Comparison of ENCODE assay signal across 1 cellular context in the genomic region with DNA sequence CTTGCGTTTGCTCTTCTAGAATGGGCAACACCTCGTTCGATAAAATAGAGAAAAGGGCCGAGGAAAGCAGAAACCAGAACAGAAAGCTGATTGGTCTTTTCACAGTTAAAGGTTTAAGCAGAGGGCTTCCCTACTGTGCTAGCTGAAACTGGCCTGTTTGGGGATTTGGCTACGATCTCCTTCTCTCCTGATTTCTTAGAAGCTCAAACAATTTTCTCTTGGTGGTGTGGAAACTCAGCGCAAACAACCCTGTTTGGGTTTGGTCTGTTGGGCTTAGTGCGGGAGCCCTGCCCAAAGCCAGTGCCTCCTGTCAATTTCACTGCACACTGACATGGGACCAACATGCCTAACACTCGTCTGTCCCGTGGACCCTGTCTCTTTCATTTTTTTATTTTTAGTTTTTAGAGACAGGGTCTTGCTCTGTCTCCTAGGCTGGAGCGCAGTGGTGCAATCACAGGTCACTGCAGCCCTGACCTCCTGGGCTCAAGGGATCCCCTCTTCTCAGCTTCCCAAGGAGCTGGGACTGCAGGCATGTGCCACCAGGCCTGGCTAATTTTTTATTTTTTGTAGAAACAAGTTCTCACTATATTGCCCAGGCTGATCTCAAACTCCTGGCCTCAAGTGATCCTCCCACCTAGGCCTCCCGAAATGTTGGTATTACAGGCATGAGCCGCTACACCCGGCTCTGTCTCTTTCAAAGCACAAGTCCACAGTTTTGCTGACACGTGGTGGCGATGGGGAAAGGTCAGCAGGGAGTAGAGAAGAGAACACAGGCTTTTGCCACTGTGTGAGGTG.
TF ChIP-seq lines count a peak whose summit lies in the region.

No MANE protein-coding gene starts in this region.

TF ChIP-seq in HepG2, 621 proteins besides CTCF, POLR2A, EP300 and RAD21 (continued from another document and continues in another):
- TF ChIP-seq, protein P1, sequence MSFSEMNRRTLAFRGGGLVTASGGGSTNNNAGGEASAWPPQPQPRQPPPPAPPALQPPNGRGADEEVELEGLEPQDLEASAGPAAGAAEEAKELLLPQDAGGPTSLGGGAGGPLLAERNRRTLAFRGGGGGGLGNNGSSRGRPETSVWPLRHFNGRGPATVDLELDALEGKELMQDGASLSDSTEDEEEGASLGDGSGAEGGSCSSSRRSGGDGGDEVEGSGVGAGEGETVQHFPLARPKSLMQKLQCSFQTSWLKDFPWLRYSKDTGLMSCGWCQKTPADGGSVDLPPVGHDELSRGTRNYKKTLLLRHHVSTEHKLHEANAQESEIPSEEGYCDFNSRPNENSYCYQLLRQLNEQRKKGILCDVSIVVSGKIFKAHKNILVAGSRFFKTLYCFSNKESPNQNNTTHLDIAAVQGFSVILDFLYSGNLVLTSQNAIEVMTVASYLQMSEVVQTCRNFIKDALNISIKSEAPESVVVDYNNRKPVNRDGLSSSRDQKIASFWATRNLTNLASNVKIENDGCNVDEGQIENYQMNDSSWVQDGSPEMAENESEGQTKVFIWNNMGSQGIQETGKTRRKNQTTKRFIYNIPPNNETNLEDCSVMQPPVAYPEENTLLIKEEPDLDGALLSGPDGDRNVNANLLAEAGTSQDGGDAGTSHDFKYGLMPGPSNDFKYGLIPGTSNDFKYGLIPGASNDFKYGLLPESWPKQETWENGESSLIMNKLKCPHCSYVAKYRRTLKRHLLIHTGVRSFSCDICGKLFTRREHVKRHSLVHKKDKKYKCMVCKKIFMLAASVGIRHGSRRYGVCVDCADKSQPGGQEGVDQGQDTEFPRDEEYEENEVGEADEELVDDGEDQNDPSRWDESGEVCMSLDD (CRISPR knock-in tag; IDR thresholded peaks at IDR 0.05; ENCODE audit: borderline replicate concordance), result no peak
- TF ChIP-seq NFATC3 (CRISPR knock-in tag; IDR thresholded peaks at IDR 0.05) (no peak), ZNF136 (CRISPR knock-in tag; IDR thresholded peaks at IDR 0.05; ENCODE audit: low read depth) (no peak), ZNF138 (CRISPR knock-in tag; IDR thresholded peaks at IDR 0.05; ENCODE audit: low read depth) (no peak), CENPT (CRISPR knock-in tag; IDR thresholded peaks at IDR 0.05; ENCODE audit: low read depth) (no peak), MAZ (IDR thresholded peaks at IDR 0.05; ENCODE audit: borderline replicate concordance, low read depth, low read length) (no peak), MAZ (CRISPR knock-in tag; IDR thresholded peaks at IDR 0.05; ENCODE audit: low read depth) (0 out of 2 replicates have a peak, but pooled peaks have one; percentile 17), GLI4 (CRISPR knock-in tag; IDR thresholded peaks at IDR 0.05; ENCODE audit: borderline replicate concordance) (no peak), ZNF24 (IDR thresholded peaks at IDR 0.05) (no peak), CEBPB (IDR thresholded peaks at IDR 0.05; ENCODE audit: borderline replicate concordance, low read depth, low read length) (no peak), POLR2AphosphoS5 (IDR thresholded peaks at IDR 0.05; ENCODE audit: low read depth, low read length) (0 out of 2 replicates have a peak, but pooled peaks have one; percentile 20), ZFX (CRISPR knock-in tag; IDR thresholded peaks at IDR 0.05; ENCODE audit: low read depth) (peak; percentile 63), DMAP1 (CRISPR knock-in tag; IDR thresholded peaks at IDR 0.05) (no peak; the same call in 1 of the 2 replicates)
- TF ChIP-seq, protein P2, sequence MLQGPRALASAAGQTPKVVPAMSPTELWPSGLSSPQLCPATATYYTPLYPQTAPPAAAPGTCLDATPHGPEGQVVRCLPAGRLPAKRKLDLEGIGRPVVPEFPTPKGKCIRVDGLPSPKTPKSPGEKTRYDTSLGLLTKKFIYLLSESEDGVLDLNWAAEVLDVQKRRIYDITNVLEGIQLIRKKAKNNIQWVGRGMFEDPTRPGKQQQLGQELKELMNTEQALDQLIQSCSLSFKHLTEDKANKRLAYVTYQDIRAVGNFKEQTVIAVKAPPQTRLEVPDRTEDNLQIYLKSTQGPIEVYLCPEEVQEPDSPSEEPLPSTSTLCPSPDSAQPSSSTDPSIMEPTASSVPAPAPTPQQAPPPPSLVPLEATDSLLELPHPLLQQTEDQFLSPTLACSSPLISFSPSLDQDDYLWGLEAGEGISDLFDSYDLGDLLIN (CRISPR knock-in tag; IDR thresholded peaks at IDR 0.05; ENCODE audit: borderline replicate concordance), result no peak
- TF ChIP-seq, protein P3, sequence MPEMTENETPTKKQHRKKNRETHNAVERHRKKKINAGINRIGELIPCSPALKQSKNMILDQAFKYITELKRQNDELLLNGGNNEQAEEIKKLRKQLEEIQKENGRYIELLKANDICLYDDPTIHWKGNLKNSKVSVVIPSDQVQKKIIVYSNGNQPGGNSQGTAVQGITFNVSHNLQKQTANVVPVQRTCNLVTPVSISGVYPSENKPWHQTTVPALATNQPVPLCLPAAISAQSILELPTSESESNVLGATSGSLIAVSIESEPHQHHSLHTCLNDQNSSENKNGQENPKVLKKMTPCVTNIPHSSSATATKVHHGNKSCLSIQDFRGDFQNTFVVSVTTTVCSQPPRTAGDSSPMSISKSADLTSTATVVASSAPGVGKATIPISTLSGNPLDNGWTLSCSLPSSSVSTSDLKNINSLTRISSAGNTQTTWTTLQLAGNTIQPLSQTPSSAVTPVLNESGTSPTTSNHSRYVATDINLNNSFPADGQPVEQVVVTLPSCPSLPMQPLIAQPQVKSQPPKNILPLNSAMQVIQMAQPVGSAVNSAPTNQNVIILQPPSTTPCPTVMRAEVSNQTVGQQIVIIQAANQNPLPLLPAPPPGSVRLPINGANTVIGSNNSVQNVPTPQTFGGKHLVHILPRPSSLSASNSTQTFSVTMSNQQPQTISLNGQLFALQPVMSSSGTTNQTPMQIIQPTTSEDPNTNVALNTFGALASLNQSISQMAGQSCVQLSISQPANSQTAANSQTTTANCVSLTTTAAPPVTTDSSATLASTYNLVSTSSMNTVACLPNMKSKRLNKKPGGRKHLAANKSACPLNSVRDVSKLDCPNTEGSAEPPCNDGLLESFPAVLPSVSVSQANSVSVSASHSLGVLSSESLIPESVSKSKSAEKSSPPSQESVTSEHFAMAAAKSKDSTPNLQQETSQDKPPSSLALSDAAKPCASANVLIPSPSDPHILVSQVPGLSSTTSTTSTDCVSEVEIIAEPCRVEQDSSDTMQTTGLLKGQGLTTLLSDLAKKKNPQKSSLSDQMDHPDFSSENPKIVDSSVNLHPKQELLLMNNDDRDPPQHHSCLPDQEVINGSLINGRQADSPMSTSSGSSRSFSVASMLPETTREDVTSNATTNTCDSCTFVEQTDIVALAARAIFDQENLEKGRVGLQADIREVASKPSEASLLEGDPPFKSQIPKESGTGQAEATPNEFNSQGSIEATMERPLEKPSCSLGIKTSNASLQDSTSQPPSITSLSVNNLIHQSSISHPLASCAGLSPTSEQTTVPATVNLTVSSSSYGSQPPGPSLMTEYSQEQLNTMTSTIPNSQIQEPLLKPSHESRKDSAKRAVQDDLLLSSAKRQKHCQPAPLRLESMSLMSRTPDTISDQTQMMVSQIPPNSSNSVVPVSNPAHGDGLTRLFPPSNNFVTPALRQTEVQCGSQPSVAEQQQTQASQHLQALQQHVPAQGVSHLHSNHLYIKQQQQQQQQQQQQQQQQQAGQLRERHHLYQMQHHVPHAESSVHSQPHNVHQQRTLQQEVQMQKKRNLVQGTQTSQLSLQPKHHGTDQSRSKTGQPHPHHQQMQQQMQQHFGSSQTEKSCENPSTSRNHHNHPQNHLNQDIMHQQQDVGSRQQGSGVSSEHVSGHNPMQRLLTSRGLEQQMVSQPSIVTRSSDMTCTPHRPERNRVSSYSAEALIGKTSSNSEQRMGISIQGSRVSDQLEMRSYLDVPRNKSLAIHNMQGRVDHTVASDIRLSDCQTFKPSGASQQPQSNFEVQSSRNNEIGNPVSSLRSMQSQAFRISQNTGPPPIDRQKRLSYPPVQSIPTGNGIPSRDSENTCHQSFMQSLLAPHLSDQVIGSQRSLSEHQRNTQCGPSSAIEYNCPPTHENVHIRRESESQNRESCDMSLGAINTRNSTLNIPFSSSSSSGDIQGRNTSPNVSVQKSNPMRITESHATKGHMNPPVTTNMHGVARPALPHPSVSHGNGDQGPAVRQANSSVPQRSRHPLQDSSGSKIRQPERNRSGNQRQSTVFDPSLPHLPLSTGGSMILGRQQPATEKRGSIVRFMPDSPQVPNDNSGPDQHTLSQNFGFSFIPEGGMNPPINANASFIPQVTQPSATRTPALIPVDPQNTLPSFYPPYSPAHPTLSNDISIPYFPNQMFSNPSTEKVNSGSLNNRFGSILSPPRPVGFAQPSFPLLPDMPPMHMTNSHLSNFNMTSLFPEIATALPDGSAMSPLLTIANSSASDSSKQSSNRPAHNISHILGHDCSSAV (CRISPR knock-in tag; IDR thresholded peaks at IDR 0.05; ENCODE audit: borderline replicate concordance), result no peak
- TF ChIP-seq, protein P4, sequence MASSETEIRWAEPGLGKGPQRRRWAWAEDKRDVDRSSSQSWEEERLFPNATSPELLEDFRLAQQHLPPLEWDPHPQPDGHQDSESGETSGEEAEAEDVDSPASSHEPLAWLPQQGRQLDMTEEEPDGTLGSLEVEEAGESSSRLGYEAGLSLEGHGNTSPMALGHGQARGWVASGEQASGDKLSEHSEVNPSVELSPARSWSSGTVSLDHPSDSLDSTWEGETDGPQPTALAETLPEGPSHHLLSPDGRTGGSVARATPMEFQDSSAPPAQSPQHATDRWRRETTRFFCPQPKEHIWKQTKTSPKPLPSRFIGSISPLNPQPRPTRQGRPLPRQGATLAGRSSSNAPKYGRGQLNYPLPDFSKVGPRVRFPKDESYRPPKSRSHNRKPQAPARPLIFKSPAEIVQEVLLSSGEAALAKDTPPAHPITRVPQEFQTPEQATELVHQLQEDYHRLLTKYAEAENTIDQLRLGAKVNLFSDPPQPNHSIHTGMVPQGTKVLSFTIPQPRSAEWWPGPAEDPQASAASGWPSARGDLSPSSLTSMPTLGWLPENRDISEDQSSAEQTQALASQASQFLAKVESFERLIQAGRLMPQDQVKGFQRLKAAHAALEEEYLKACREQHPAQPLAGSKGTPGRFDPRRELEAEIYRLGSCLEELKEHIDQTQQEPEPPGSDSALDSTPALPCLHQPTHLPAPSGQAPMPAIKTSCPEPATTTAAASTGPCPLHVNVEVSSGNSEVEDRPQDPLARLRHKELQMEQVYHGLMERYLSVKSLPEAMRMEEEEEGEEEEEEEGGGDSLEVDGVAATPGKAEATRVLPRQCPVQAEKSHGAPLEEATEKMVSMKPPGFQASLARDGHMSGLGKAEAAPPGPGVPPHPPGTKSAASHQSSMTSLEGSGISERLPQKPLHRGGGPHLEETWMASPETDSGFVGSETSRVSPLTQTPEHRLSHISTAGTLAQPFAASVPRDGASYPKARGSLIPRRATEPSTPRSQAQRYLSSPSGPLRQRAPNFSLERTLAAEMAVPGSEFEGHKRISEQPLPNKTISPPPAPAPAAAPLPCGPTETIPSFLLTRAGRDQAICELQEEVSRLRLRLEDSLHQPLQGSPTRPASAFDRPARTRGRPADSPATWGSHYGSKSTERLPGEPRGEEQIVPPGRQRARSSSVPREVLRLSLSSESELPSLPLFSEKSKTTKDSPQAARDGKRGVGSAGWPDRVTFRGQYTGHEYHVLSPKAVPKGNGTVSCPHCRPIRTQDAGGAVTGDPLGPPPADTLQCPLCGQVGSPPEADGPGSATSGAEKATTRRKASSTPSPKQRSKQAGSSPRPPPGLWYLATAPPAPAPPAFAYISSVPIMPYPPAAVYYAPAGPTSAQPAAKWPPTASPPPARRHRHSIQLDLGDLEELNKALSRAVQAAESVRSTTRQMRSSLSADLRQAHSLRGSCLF (CRISPR knock-in tag; IDR thresholded peaks at IDR 0.05; ENCODE audit: borderline replicate concordance), result no peak
- TF ChIP-seq, protein P5, sequence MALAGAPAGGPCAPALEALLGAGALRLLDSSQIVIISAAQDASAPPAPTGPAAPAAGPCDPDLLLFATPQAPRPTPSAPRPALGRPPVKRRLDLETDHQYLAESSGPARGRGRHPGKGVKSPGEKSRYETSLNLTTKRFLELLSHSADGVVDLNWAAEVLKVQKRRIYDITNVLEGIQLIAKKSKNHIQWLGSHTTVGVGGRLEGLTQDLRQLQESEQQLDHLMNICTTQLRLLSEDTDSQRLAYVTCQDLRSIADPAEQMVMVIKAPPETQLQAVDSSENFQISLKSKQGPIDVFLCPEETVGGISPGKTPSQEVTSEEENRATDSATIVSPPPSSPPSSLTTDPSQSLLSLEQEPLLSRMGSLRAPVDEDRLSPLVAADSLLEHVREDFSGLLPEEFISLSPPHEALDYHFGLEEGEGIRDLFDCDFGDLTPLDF (CRISPR knock-in tag; IDR thresholded peaks at IDR 0.05), result no peak
- TF ChIP-seq, protein P6, sequence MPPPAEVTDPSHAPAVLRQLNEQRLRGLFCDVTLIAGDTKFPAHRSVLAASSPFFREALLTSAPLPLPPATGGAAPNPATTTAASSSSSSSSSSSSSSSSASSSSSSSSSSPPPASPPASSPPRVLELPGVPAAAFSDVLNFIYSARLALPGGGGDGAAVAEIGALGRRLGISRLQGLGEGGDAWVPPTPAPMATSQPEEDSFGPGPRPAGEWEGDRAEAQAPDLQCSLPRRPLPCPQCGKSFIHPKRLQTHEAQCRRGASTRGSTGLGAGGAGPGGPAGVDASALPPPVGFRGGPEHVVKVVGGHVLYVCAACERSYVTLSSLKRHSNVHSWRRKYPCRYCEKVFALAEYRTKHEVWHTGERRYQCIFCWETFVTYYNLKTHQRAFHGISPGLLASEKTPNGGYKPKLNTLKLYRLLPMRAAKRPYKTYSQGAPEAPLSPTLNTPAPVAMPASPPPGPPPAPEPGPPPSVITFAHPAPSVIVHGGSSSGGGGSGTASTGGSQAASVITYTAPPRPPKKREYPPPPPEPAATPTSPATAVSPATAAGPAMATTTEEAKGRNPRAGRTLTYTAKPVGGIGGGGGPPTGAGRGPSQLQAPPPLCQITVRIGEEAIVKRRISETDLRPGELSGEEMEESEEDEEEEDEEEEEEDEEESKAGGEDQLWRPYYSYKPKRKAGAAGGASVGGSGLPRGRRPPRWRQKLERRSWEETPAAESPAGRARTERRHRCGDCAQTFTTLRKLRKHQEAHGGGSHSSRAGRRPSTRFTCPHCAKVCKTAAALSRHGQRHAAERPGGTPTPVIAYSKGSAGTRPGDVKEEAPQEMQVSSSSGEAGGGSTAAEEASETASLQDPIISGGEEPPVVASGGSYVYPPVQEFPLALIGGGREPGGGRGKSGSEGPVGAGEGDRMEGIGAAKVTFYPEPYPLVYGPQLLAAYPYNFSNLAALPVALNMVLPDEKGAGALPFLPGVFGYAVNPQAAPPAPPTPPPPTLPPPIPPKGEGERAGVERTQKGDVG (CRISPR knock-in tag; IDR thresholded peaks at IDR 0.05; ENCODE audit: borderline replicate concordance), result no peak
- TF ChIP-seq, protein P7, sequence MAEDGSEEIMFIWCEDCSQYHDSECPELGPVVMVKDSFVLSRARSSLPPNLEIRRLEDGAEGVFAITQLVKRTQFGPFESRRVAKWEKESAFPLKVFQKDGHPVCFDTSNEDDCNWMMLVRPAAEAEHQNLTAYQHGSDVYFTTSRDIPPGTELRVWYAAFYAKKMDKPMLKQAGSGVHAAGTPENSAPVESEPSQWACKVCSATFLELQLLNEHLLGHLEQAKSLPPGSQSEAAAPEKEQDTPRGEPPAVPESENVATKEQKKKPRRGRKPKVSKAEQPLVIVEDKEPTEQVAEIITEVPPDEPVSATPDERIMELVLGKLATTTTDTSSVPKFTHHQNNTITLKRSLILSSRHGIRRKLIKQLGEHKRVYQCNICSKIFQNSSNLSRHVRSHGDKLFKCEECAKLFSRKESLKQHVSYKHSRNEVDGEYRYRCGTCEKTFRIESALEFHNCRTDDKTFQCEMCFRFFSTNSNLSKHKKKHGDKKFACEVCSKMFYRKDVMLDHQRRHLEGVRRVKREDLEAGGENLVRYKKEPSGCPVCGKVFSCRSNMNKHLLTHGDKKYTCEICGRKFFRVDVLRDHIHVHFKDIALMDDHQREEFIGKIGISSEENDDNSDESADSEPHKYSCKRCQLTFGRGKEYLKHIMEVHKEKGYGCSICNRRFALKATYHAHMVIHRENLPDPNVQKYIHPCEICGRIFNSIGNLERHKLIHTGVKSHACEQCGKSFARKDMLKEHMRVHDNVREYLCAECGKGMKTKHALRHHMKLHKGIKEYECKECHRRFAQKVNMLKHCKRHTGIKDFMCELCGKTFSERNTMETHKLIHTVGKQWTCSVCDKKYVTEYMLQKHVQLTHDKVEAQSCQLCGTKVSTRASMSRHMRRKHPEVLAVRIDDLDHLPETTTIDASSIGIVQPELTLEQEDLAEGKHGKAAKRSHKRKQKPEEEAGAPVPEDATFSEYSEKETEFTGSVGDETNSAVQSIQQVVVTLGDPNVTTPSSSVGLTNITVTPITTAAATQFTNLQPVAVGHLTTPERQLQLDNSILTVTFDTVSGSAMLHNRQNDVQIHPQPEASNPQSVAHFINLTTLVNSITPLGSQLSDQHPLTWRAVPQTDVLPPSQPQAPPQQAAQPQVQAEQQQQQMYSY (CRISPR knock-in tag; IDR thresholded peaks at IDR 0.05), result no peak
